14 cellular contexts compared by ENCODE assay signal in the genomic region with DNA sequence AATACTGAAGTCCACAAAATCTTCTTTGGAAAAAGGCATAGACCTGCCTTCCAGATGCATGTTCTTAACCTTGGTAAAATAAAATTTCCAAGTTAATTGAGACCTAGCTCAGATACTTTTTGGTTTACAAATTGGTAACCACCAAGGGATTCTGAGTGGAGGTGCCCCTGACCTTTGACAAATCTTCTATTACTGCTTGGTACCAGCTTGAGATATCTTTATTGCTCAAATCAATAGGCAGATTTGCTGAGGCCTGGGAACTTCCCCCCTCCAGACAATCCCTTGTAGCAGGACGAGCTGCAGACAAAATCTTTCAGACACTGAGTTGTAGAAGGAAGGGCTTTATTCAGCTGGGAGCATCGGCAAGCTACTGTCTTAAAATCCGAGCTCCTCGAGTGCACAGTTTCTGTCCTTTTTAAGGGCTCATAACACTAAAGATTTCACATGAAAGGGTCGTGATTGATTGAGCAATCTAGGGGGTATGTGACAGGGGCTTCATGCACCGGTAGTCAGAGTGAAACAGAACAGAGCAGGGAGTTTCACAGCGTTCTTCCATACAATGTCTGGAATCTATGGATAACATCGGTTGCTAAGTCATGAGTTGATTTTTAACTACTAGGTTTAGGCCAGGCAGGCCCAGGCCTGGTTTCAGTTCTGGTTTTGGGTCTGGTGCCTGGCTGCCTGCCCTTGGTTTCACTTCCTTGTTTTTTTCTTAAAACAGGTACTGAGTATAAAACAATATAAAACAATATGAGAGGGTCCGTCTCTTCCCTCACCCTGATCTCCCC. TPM values are rescaled to one million over a fixed set of nuclear protein-coding genes. Genes with fewer than 3 reads are reported as not detected.
DNase-seq lines count a peak whose midpoint lies in the region; ATAC-seq and TF ChIP-seq lines count a peak whose summit lies in the region.
"Not testable (repeated sequence)": the region's sequence is repeated elsewhere in the genome, so short reads cannot be mapped to it uniquely, and the experiment has no call there.
"Had no signal": no experiment of that assay in that cellular context is flagged by ENCODE, and none has a peak within 500 bp of the region (broad histone marks: within the 10 kb centered on the region; RNA-seq: fewer than 3 reads in every experiment).

No MANE protein-coding gene starts in this region.

- not testable (repeated sequence) for H3K36me3 Mint-ChIP-seq in activated naive CD4-positive, alpha-beta T cell treated with anti-CD3 and anti-CD28 coated beads, Interleukin-2, amount 10 ng/mL, durations not matched to agents 7 days and 5 days

- DNase-seq in GM12864 (ENCODE audit: low read depth): peak; percentile 31
- peak; percentile 42 for DNase-seq in NB4 (ENCODE audit: low read depth)
- peak; percentile 27 for DNase-seq in activated naive CD4-positive, alpha-beta T cell treated with anti-CD3 and anti-CD28 coated beads, Interleukin-2, amount 10 ng/mL, durations not matched to agents 7 days and 5 days
- peak; percentile 76 for DNase-seq in posterior vena cava (ENCODE audit: low spot score)

- H3K27ac Mint-ChIP-seq in activated naive CD4-positive, alpha-beta T cell treated with anti-CD3 and anti-CD28 coated beads, Interleukin-2, amount 10 ng/mL, durations not matched to agents 7 days and 5 days: not testable (repeated sequence)

- peak; percentile 91 for ATAC-seq in GM18909 (IDR thresholded peaks at IDR 0.05; ENCODE audit: poor library complexity, unreplicated experiment)
- ATAC-seq in GM21423 (IDR thresholded peaks at IDR 0.05; ENCODE audit: unreplicated experiment): peak; percentile 88
- ATAC-seq in HG02852 (IDR thresholded peaks at IDR 0.05; ENCODE audit: unreplicated experiment): peak; percentile 88
- peak; percentile 71 for ATAC-seq in HG03439 (IDR thresholded peaks at IDR 0.05; ENCODE audit: unreplicated experiment)

- TF ChIP-seq CTCF in GM12864 (IDR thresholded peaks at IDR 0.05; ENCODE audit: low read depth, low read length, missing control alignments); NB4 (IDR thresholded peaks at IDR 0.05; ENCODE audit: low read depth, low read length): not testable (repeated sequence)

- H3K4me3 ChIP-seq in GM12864 (ENCODE audit: low read depth, low read length); NB4 (ENCODE audit: low read depth, low read length): not testable (repeated sequence)

- not testable (repeated sequence) for H3K27me3 Mint-ChIP-seq in activated naive CD4-positive, alpha-beta T cell treated with anti-CD3 and anti-CD28 coated beads, Interleukin-2, amount 10 ng/mL, durations not matched to agents 7 days and 5 days

- not testable (repeated sequence) for H3K4me3 Mint-ChIP-seq in activated naive CD4-positive, alpha-beta T cell treated with anti-CD3 and anti-CD28 coated beads, Interleukin-2, amount 10 ng/mL, durations not matched to agents 7 days and 5 days

- intact Hi-C loops in posterior vena cava (cut with DNase I): not testable (repeated sequence)

- H3K9me3 Mint-ChIP-seq in activated naive CD4-positive, alpha-beta T cell treated with anti-CD3 and anti-CD28 coated beads, Interleukin-2, amount 10 ng/mL, durations not matched to agents 7 days and 5 days: not testable (repeated sequence)

- not testable (repeated sequence) for TF ChIP-seq POLR2A in NB4 (IDR thresholded peaks at IDR 0.05; ENCODE audit: extremely low read depth, insufficient read length)

- CTCF ChIA-PET in activated naive CD4-positive, alpha-beta T cell treated with anti-CD3 and anti-CD28 coated beads, Interleukin-2, amount 10 ng/mL, durations not matched to agents 7 days and 5 days (lab: Charles Lee): interaction anchor here (1.0 kb wide), 1 partner anchor 178 kb away, joined by 3 read pairs; no protein-coding TSS in a partner anchor

- not testable (repeated sequence) for H3K4me1 Mint-ChIP-seq in activated naive CD4-positive, alpha-beta T cell treated with anti-CD3 and anti-CD28 coated beads, Interleukin-2, amount 10 ng/mL, durations not matched to agents 7 days and 5 days

RNA-seq across cellular contexts. Expression of a gene that starts 41.8 kb away (rescaled TPM):
- not detected for total RNA-seq in posterior vena cava
- total RNA-seq: activated CD4-positive, alpha-beta T cell treated with anti-CD3 and anti-CD28 coated beads, Interleukin-2, amount 10 ng/mL, durations not matched to agents 7 days and 5 days; activated naive CD8-positive, alpha-beta T cell treated with anti-CD3 and anti-CD28 coated beads for 36 hours; cardiac muscle cell; left lung; M059J; natural killer cell treated with Interleukin-12 subunit alpha and Interleukin-12 subunit beta and Interleukin-15 and Interleukin-18, amount 100 ng/mL, for 72 hours had no signal
